Comparison of ENCODE assay signal across 22 cellular contexts in the genomic region with DNA sequence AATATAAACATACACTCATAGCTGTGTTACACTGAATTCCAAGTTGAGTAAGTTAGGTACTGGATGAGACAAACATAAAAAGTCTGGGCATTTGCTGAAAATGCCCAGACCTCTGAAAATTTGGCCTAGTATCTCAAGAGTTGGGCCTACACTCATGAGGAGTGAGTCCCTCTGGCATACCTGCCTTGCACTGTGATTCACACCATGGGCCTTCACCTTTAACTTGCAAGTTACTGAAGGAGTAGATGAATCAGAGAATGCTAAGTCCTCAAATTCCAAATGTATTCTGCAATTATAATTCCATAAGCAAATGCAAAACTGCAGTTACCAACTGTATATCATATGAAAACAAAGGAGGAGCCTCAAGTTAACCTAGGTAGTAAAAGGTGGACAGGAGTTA.
"Had no signal": no experiment of that assay in that cellular context is flagged by ENCODE, and none has a peak within 500 bp of the region (broad histone marks: within the 10 kb centered on the region; RNA-seq: fewer than 3 reads in every experiment).

No MANE protein-coding gene starts in this region.

- H3K4me1 Mint-ChIP-seq: neural crest cell; stimulated activated naive CD8-positive, alpha-beta T cell treated with anti-CD3 and anti-CD28 coated beads, Interleukin-15, amount 100 ng/mL, for 72 hours had no signal

- H3K27ac Mint-ChIP-seq: natural killer cell; stimulated activated naive CD8-positive, alpha-beta T cell treated with anti-CD3 and anti-CD28 coated beads, Interleukin-15, amount 100 ng/mL, for 72 hours had no signal

- H3K27me3 ChIP-seq: gastrocnemius medialis, left lung, neutrophil, pancreas, right lobe of liver, suprapubic skin, transverse colon had no signal

- H3K9me3 ChIP-seq: gastrocnemius medialis, left lung, neutrophil, pancreas, right lobe of liver, suprapubic skin, transverse colon had no signal

- H3K27me3 Mint-ChIP-seq: stimulated activated naive CD8-positive, alpha-beta T cell treated with anti-CD3 and anti-CD28 coated beads, Interleukin-15, amount 100 ng/mL, for 72 hours had no signal

- H3K36me3 ChIP-seq: gastrocnemius medialis, neutrophil had no signal

- H3K4me3 ChIP-seq: coronary artery, gastrocnemius medialis, left lung, pancreas, right lobe of liver, suprapubic skin, transverse colon had no signal

- DNase-seq: dermis blood vessel endothelial cell; effector memory CD4-positive, alpha-beta T cell; gastrocnemius medialis; head of caudate nucleus; left cardiac atrium; left lung; mesendoderm; natural killer cell; pancreas; right lobe of liver; small intestine; stimulated activated CD4-positive, alpha-beta T cell treated with anti-CD3 and anti-CD28 coated beads, Interleukin-15, amount 100 ng/mL, for 24 hours; stimulated activated CD4-positive, alpha-beta T cell treated with anti-CD3 and anti-CD28 coated beads, Interleukin-2, amount 100 ng/mL, for 48 hours; stimulated activated naive CD4-positive, alpha-beta T cell; stimulated activated naive CD8-positive, alpha-beta T cell treated with anti-CD3 and anti-CD28 coated beads, Interleukin-15, amount 100 ng/mL, for 72 hours; transverse colon had no signal

- H3K4me1 ChIP-seq: gastrocnemius medialis, left lung, pancreas, right lobe of liver, suprapubic skin, transverse colon had no signal

- FAIRE-seq: endothelial cell of umbilical vein, keratinocyte, pancreas, small intestine had no signal

- H3K36me3 Mint-ChIP-seq: natural killer cell had no signal

- ATAC-seq: gastrocnemius medialis; left cardiac atrium; left lung; natural killer cell; pancreas; right lobe of liver; stimulated activated naive CD8-positive, alpha-beta T cell treated with anti-CD3 and anti-CD28 coated beads, Interleukin-15, amount 100 ng/mL, for 72 hours had no signal

- H3K4me3 Mint-ChIP-seq: natural killer cell; neural crest cell; stimulated activated naive CD8-positive, alpha-beta T cell treated with anti-CD3 and anti-CD28 coated beads, Interleukin-15, amount 100 ng/mL, for 72 hours had no signal

- H3K9me3 Mint-ChIP-seq: natural killer cell; neural crest cell; stimulated activated naive CD8-positive, alpha-beta T cell treated with anti-CD3 and anti-CD28 coated beads, Interleukin-15, amount 100 ng/mL, for 72 hours had no signal

- H3K27ac ChIP-seq: coronary artery, gastrocnemius medialis, left lung, neutrophil, pancreas, right lobe of liver, suprapubic skin, transverse colon had no signal
